In genomic region chr15:65231306-65231705, GRCh38 we compare ENCODE assay signal across 7 cellular contexts. TPM values are rescaled to one million over a fixed set of nuclear protein-coding genes. Genes with fewer than 3 reads are reported as not detected.
"Had no signal": no experiment of that assay in that cellular context is flagged by ENCODE, and none has a peak within 500 bp of the region (broad histone marks: within the 10 kb centered on the region; RNA-seq: fewer than 3 reads in every experiment).

No MANE protein-coding gene starts in this region.

- DNase-seq: H9, HCEC 1CT, IMR-90 had no signal

- H3K4me3 ChIP-seq: GM23338 had no signal

- ATAC-seq: GM23338 had no signal

- H2AFZ ChIP-seq: GM23338 had no signal

- FAIRE-seq: H1, H54, HTR-8/SVneo had no signal

- H3K4me2 ChIP-seq: GM23338 had no signal

RNA-seq across cellular contexts. Expression of gene CILP, which starts 20.0 kb away (rescaled TPM):
- total RNA-seq: H1 had no signal
- polyA plus RNA-seq: GM23338 had no signal
